ENCODE assay signal across 15 cellular contexts in genomic region chr17:41054556-41054955, GRCh38. TPM values are rescaled to one million over a fixed set of nuclear protein-coding genes. Genes with fewer than 3 reads are reported as not detected.
"Had no signal": no experiment of that assay in that cellular context is flagged by ENCODE, and none has a peak within 500 bp of the region (broad histone marks: within the 10 kb centered on the region; RNA-seq: fewer than 3 reads in every experiment).

No MANE protein-coding gene starts in this region.

RNA-seq across cellular contexts. Expression of gene KRTAP2-2, which starts 0.5 kb away (rescaled TPM):
- total RNA-seq: stomach, subcutaneous adipose tissue, temporal lobe, testis, thoracic aorta, thyroid gland, tibial nerve, transverse colon, upper lobe of left lung, upper lobe of right lung, ureter, urinary bladder, uterus, vagina had no signal
- polyA plus RNA-seq: stomach, thymus, urinary bladder had no signal

RNA-seq across cellular contexts. Expression of gene KRTAP2-3, which starts 5.4 kb away (rescaled TPM):
- total RNA-seq: stomach, subcutaneous adipose tissue, temporal lobe, testis, thoracic aorta, thyroid gland, tibial nerve, transverse colon, upper lobe of left lung, upper lobe of right lung, ureter, urinary bladder, uterus, vagina had no signal
- polyA plus RNA-seq: stomach, urinary bladder had no signal

RNA-seq across cellular contexts. Expression of gene KRTAP2-1, which starts 7.4 kb away (rescaled TPM):
- total RNA-seq: stomach, subcutaneous adipose tissue, temporal lobe, testis, thoracic aorta, thyroid gland, tibial nerve, transverse colon, upper lobe of left lung, upper lobe of right lung, ureter, urinary bladder, uterus, vagina had no signal
- polyA plus RNA-seq: stomach, urinary bladder had no signal

RNA-seq across cellular contexts. Expression of gene KRTAP2-4, which starts 11.1 kb away (rescaled TPM):
- total RNA-seq: stomach, subcutaneous adipose tissue, temporal lobe, testis, thoracic aorta, thyroid gland, tibial nerve, transverse colon, upper lobe of left lung, upper lobe of right lung, ureter, urinary bladder, uterus, vagina had no signal
- polyA plus RNA-seq: stomach, thymus, urinary bladder had no signal

RNA-seq across cellular contexts. Expression of gene KRTAP1-1, which starts 13.3 kb away (rescaled TPM):
- total RNA-seq: stomach, subcutaneous adipose tissue, temporal lobe, testis, thoracic aorta, thyroid gland, tibial nerve, transverse colon, upper lobe of left lung, upper lobe of right lung, ureter, urinary bladder, uterus, vagina had no signal
- polyA plus RNA-seq: stomach, urinary bladder had no signal
